Comparison of ENCODE assay signal across 27 cellular contexts in the genomic region with DNA sequence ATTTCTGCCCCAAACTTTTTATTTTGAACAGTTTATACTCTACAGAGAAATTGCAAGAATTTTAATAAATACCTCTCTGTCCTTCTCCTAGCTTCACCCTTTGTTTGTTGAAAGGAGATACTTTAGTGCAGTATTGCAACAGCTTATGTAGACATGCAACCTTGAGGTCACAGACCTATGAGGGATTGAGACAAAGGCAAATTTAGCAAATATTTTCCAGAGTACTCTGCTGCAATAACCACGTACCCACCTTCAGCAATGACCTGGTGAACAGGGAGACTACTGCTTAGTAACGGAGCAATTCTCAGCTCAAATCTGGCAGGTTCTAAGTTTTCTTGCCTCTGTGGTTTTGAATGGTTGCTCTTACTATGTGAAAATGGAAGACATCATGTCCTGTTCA. TPM values are rescaled to one million over a fixed set of nuclear protein-coding genes. Genes with fewer than 3 reads are reported as not detected.
"Had no signal": no experiment of that assay in that cellular context is flagged by ENCODE, and none has a peak within 500 bp of the region (broad histone marks: within the 10 kb centered on the region; RNA-seq: fewer than 3 reads in every experiment).

No MANE protein-coding gene starts in this region.

- ATAC-seq: activated naive CD4-positive, alpha-beta T cell treated with anti-CD3 and anti-CD28 coated beads, Interleukin-2, amount 50 U/mL, for 72 hours; activated naive CD8-positive, alpha-beta T cell treated with anti-CD3 and anti-CD28 coated beads, Interleukin-2, amount 50 U/mL, for 24 hours; activated T-cell treated with anti-CD3 and anti-CD28 coated beads, Interleukin-2, amount 50 U/mL, for 4 hours; SK-N-SH treated with all-trans-retinoic acid at 6 μM for 48 hours had no signal

- H3K4me1 ChIP-seq: Peyer's patch, SJCRH30 had no signal

- H3K36me3 ChIP-seq: brain microvascular endothelial cell, Peyer's patch, SJCRH30 had no signal

- H3K4me3 ChIP-seq: Peyer's patch, SJCRH30 had no signal

- H3K9me3 ChIP-seq: Peyer's patch, SJCRH30 had no signal

- DNase-seq: activated B cell treated with CpG ODN at 0.5 μM for 24 hours; activated CD4-positive, alpha-beta memory T cell treated with anti-CD3 and anti-CD28 coated beads for 36 hours; activated CD4-positive, alpha-beta T cell treated with anti-CD3 and anti-CD28 coated beads for 1 hour; activated CD4-positive, alpha-beta T cell treated with anti-CD3 and anti-CD28 coated beads, Interleukin-2, amount 10 ng/mL, durations not matched to agents 7 days and 5 days; activated CD8-positive, alpha-beta memory T cell treated with anti-CD3 and anti-CD28 coated beads for 24 hours; activated effector memory CD4-positive, alpha-beta T cell treated with anti-CD3 and anti-CD28 coated beads, Interleukin-2, amount 50 U/mL, for 16 hours; activated naive CD4-positive, alpha-beta T cell treated with Interleukin-2 at 50 U/mL for 16 hours; activated naive CD8-positive, alpha-beta T cell treated with anti-CD3 and anti-CD28 coated beads, Interleukin-2, amount 50 U/mL, for 24 hours; activated T-cell treated with anti-CD3 and anti-CD28 coated beads, Interleukin-2, amount 50 U/mL, for 4 hours; brain microvascular endothelial cell; KG1; NCI-H1092; NCI-H1417 treated with DMSO at 0.1 percent for 48 hours; NCI-H1694; NCI-H2029; NCI-H345; NCI-H510A; Peyer's patch; Right ventricle myocardium superior; SJCRH30 had no signal

- H3K27ac ChIP-seq: brain microvascular endothelial cell, Peyer's patch, RWPE1, SJCRH30 had no signal

- H3K27me3 ChIP-seq: brain microvascular endothelial cell, Peyer's patch, SJCRH30 had no signal

RNA-seq across cellular contexts. Expression of gene FGA, which starts 13.2 kb away (rescaled TPM):
- total RNA-seq: activated B cell treated with CpG ODN at 0.5 μM for 24 hours; activated CD4-positive, alpha-beta memory T cell treated with anti-CD3 and anti-CD28 coated beads for 36 hours; activated CD4-positive, alpha-beta T cell treated with anti-CD3 and anti-CD28 coated beads, Interleukin-2, amount 10 ng/mL, durations not matched to agents 7 days and 5 days; activated naive CD4-positive, alpha-beta T cell treated with anti-CD3 and anti-CD28 coated beads, Interleukin-2, amount 50 U/mL, for 72 hours; cardiac septum; LHCN-M2; M059J; Peyer's patch; SJCRH30 had no signal
- polyA plus RNA-seq: IgD-negative memory B cell had no signal

RNA-seq across cellular contexts. Expression of gene FGB, which starts 14.5 kb away (rescaled TPM):
- total RNA-seq: activated B cell treated with CpG ODN at 0.5 μM for 24 hours; activated CD4-positive, alpha-beta memory T cell treated with anti-CD3 and anti-CD28 coated beads for 36 hours; activated CD4-positive, alpha-beta T cell treated with anti-CD3 and anti-CD28 coated beads, Interleukin-2, amount 10 ng/mL, durations not matched to agents 7 days and 5 days; activated naive CD4-positive, alpha-beta T cell treated with anti-CD3 and anti-CD28 coated beads, Interleukin-2, amount 50 U/mL, for 72 hours; cardiac septum; LHCN-M2; M059J; Peyer's patch; SJCRH30 had no signal
- polyA plus RNA-seq: IgD-negative memory B cell had no signal

RNA-seq across cellular contexts. Expression of gene FGG, which starts 35.1 kb away (rescaled TPM):
- total RNA-seq: activated B cell treated with CpG ODN at 0.5 μM for 24 hours; activated CD4-positive, alpha-beta memory T cell treated with anti-CD3 and anti-CD28 coated beads for 36 hours; activated CD4-positive, alpha-beta T cell treated with anti-CD3 and anti-CD28 coated beads, Interleukin-2, amount 10 ng/mL, durations not matched to agents 7 days and 5 days; activated naive CD4-positive, alpha-beta T cell treated with anti-CD3 and anti-CD28 coated beads, Interleukin-2, amount 50 U/mL, for 72 hours; cardiac septum; LHCN-M2; M059J; Peyer's patch; Right ventricle myocardium superior; SJCRH30 had no signal
- polyA plus RNA-seq: IgD-negative memory B cell had no signal
